26 cellular contexts compared by ENCODE assay signal in the genomic region with DNA sequence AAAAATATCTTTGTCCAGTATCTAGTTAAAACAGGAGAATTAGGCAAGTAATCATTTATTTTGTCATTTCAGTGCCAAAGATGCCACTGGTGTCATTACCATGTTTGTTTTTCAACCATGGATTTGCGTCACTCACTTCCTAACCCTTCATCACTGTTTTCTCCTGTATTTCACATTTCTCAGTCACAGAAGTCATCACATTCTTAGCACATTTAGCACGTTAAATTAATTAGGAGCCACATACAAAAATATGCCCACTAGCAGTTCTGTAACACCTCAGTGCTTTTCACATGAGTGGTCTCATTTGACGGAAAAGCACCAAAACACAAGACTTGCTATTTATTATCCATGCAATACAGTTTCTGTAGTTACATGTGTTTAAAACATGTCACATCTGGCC.
A peak's percentile ranks its signal among the peaks of the same experiment; 100 is the strongest.
DNase-seq lines count a peak whose midpoint lies in the region; ATAC-seq, FAIRE-seq and TF ChIP-seq lines count a peak whose summit lies in the region.
"Had no signal": no experiment of that assay in that cellular context is flagged by ENCODE, and none has a peak within 500 bp of the region (broad histone marks: within the 10 kb centered on the region; RNA-seq: fewer than 3 reads in every experiment).

No MANE protein-coding gene starts in this region.

- no peak for TF ChIP-seq EP300 in A549 (IDR thresholded peaks at IDR 0.05)

- CTCF ChIA-PET in A549 (lab: Yijun Ruan, JAX): no interaction called here

- no peak for FAIRE-seq in A549 (lab: Jason Lieb, UNC)
- FAIRE-seq in HTR-8/SVneo (lab: Jason Lieb, UNC): peak; percentile 33
- FAIRE-seq: GM12878, GM12892, GM19239 had no signal

- TF ChIP-seq CTCF in A549 (IDR thresholded peaks at IDR 0.05) (no peak), MM.1S (IDR thresholded peaks at IDR 0.05; ENCODE audit: low read length) (no peak)

- TF ChIP-seq POLR2A in A549 (IDR thresholded peaks at IDR 0.05; ENCODE audit: low read length): no peak

- no peaks in the 10 kb centered on the region for H3K36me3 ChIP-seq in MM.1S (replicated peaks; ENCODE audit: insufficient read depth, low read length)
- H3K36me3 ChIP-seq: BE2C, BLaER1 had no signal

- no peaks in the 10 kb centered on the region for H3K9me3 ChIP-seq in A549
- no peaks in the 10 kb centered on the region for H3K9me3 ChIP-seq in MM.1S (replicated peaks; ENCODE audit: insufficient read depth, low read length)
- H3K9me3 ChIP-seq: BE2C, BLaER1 had no signal

- no peak for TF ChIP-seq RAD21 in A549 (conservative IDR thresholded peaks at IDR 0.05 in 1 of 2, IDR thresholded peaks at IDR 0.05 in 1 of 2)

- 71% methylated on average over 3 of the region's 3 CpGs for WGBS in A549 (ENCODE audit: missing lambda C conversion rate)

- no peak overlapping the region for H2AFZ ChIP-seq in MM.1S (ENCODE audit: low read length)

- no peaks in the 10 kb centered on the region for H3F3A ChIP-seq in MM.1S (ENCODE audit: insufficient read depth, low read length)

- no peak overlapping the region for H3K9ac ChIP-seq in MM.1S (ENCODE audit: low read length)
- H3K9ac ChIP-seq: BLaER1 had no signal

- no peak for ATAC-seq in A549
- ATAC-seq: GM12878 had no signal

- DNase-seq in A549 (ENCODE audit: low read depth in 1 of 2, low spot score in 1 of 2) (no peak), HTR-8/SVneo (ENCODE audit: insufficient read length, low spot score) (no peak), NCI-H460 (ENCODE audit: extremely low read depth, low read depth) (peak; percentile 94), fibroblast of gingiva (ENCODE audit: low read depth) (peak; percentile 34), MM.1S (no peak), iPS-NIHi7 (ENCODE audit: extremely low spot score) (no peak), cerebellar cortex (ENCODE audit: low spot score) (no peak)
- DNase-seq: ACHN; BE2C; C1 segment of cervical spinal cord; CD4-positive, alpha-beta memory T cell; CD4-positive, CD25-positive, alpha-beta regulatory T cell; CD8-positive, alpha-beta memory T cell; COR-L47; DMS 273 treated with DMSO at 0.1 percent for 48 hours; DMS153; DMS53; DMS79; DND-41; EL; GDM1 had no signal

- H3K27me3 ChIP-seq in MM.1S (replicated peaks; ENCODE audit: insufficient read depth, low read length): no peaks in the 10 kb centered on the region
- H3K27me3 ChIP-seq: BE2C, BLaER1 had no signal

- no peaks in the 10 kb centered on the region for H3K9me2 ChIP-seq in MM.1S (replicated peaks; ENCODE audit: insufficient read depth, low read length)

- peaks cover 32% of the 10 kb centered on the region for H3K4me1 ChIP-seq in A549
- H3K4me1 ChIP-seq in MM.1S (ENCODE audit: low read length): no peaks in the 10 kb centered on the region
- H3K4me1 ChIP-seq: BE2C, BLaER1 had no signal

- POLR2A ChIA-PET in A549 (lab: Yijun Ruan, JAX): no interaction called here

- H3K27ac ChIP-seq in A549 (peak overlapping the region in 1 of 2 experiments; percentile 13; a peak in 1 of 6 replicates), MM.1S (ENCODE audit: low read length) (no peak overlapping the region)
- H3K27ac ChIP-seq: 22Rv1, BLaER1 had no signal

- H3K4me2 ChIP-seq in A549: peak overlapping the region; percentile 22; the same call in 1 of the 3 replicates
- no peak overlapping the region for H3K4me2 ChIP-seq in MM.1S (ENCODE audit: low read depth, low read length)
- H3K4me2 ChIP-seq: BLaER1 had no signal

- H3K79me2 ChIP-seq in MM.1S (ENCODE audit: low read length): no peaks in the 10 kb centered on the region

- H3K4me3 ChIP-seq in A549: no peak overlapping the region
- H3K4me3 ChIP-seq in MM.1S (ENCODE audit: low read length): no peak overlapping the region
- H3K4me3 ChIP-seq: BLaER1, GM12878 had no signal

- H4K20me1 ChIP-seq in MM.1S (ENCODE audit: insufficient read depth, low read length): no peaks in the 10 kb centered on the region
- H4K20me1 ChIP-seq: BLaER1 had no signal

TF ChIP-seq in A549, 52 proteins besides CTCF, POLR2A, EP300 and RAD21:
- TF ChIP-seq FOXS1 (CRISPR knock-in tag; IDR thresholded peaks at IDR 0.05): no peak
- TF ChIP-seq CBX2 (IDR thresholded peaks at IDR 0.05; ENCODE audit: borderline replicate concordance, low read depth): no peak
- TF ChIP-seq BHLHE40 (IDR thresholded peaks at IDR 0.05; ENCODE audit: low read depth, low read length): no peak
- TF ChIP-seq TFCP2L1 (CRISPR knock-in tag; IDR thresholded peaks at IDR 0.05): no peak
- TF ChIP-seq PHF8 (IDR thresholded peaks at IDR 0.05; ENCODE audit: borderline replicate concordance, low read depth): no peak
- 0 out of 2 replicates have a peak, but pooled peaks have one; percentile 17 for TF ChIP-seq GATA3 (IDR thresholded peaks at IDR 0.05; ENCODE audit: borderline replicate concordance)
- TF ChIP-seq HDAC2 (IDR thresholded peaks at IDR 0.05): no peak
- TF ChIP-seq HOXB5 (CRISPR knock-in tag; IDR thresholded peaks at IDR 0.05): no peak
TF ChIP-seq in A549: peak in this region for 1.

Comparison
In these comparisons a context has a peak if more than half of its experiments do, and no peak if none do; other contexts are left out.
1. DNase-seq: peak in NCI-H460 (single experiment) and fibroblast of gingiva (single experiment); none in A549 (0 of 2), HTR-8/SVneo (single experiment), MM.1S (single experiment), iPS-NIHi7 (single experiment) and cerebellar cortex (single experiment).